In genomic region chr18:3126457-3127097, GRCh38 we compare ENCODE assay signal across 14 cellular contexts.
DNase-seq lines count a peak whose midpoint lies in the region; ATAC-seq, FAIRE-seq and TF ChIP-seq lines count a peak whose summit lies in the region.
"Had no signal": no experiment of that assay in that cellular context is flagged by ENCODE, and none has a peak within 500 bp of the region (broad histone marks: within the 10 kb centered on the region; RNA-seq: fewer than 3 reads in every experiment).

No MANE protein-coding gene starts in this region.

- H3K27ac ChIP-seq in right atrium auricular region = no peak overlapping the region
- H3K27ac ChIP-seq in foreskin keratinocyte = no peak overlapping the region

- no peaks in the 10 kb centered on the region for H3K9me3 ChIP-seq in right atrium auricular region

- ATAC-seq in left ventricle myocardium superior (peak; percentile 16), foreskin keratinocyte (peak; percentile 88)

- H3K27me3 ChIP-seq in right atrium auricular region (no peaks in the 10 kb centered on the region), bronchial epithelial cell (ENCODE audit: control insufficient read depth, insufficient read depth, low read length) (no peaks in the 10 kb centered on the region), foreskin keratinocyte (peaks cover 6% of the 10 kb centered on the region)

- H3K4me3 ChIP-seq in right atrium auricular region (no peak overlapping the region), bronchial epithelial cell (ENCODE audit: low read depth, low read length) (no peak overlapping the region)

- DNase-seq in left ventricle myocardium superior = no peak
- no peak for DNase-seq in right atrium auricular region (ENCODE audit: low spot score)
- DNase-seq in bronchial epithelial cell (ENCODE audit: low read depth) = peak; percentile 76
- DNase-seq in foreskin keratinocyte = peak; percentile 37 to 62
- DNase-seq in iPS-NIHi7 (ENCODE audit: extremely low spot score) = no peak
- no peak for DNase-seq in NCI-H2227 treated with DMSO at 0.1 percent for 48 hours (lab: John Stamatoyannopoulos, UW)
- DNase-seq in NCI-H1436 treated with DMSO at 0.1 percent for 48 hours (lab: John Stamatoyannopoulos, UW) = no peak
- DNase-seq: C1 segment of cervical spinal cord; Calu3; CD4-positive, alpha-beta T cell; DMS 273 treated with DMSO at 0.1 percent for 48 hours; HCEC 1CT; HFFc6 had no signal

- FAIRE-seq in bronchial epithelial cell (lab: Jason Lieb, UNC) = no peak
- FAIRE-seq: GM18507 had no signal

- H3K4me1 ChIP-seq in right atrium auricular region (no peaks in the 10 kb centered on the region), foreskin keratinocyte (no peaks in the 10 kb centered on the region)

- no peak for TF ChIP-seq CTCF in right atrium auricular region (IDR thresholded peaks at IDR 0.05)
- TF ChIP-seq CTCF in bronchial epithelial cell (IDR thresholded peaks at IDR 0.05; ENCODE audit: insufficient read depth, low read length, severe bottlenecking) = no peak
- TF ChIP-seq CTCF in foreskin keratinocyte (conservative IDR thresholded peaks at IDR 0.05) = no peak

- intact Hi-C loops in left ventricle myocardium superior (cut with micrococcal nuclease) = no loop called here

- H3K36me3 ChIP-seq in right atrium auricular region = peaks cover 63% of the 10 kb centered on the region
- H3K36me3 ChIP-seq in bronchial epithelial cell (ENCODE audit: control insufficient read depth, insufficient read depth, low read length) = no peaks in the 10 kb centered on the region

Comparison
In these comparisons a context has a peak if more than half of its experiments do, and no peak if none do; other contexts are left out.
1. DNase-seq: peak in bronchial epithelial cell (single experiment) and foreskin keratinocyte (2 of 2); none in left ventricle myocardium superior (single experiment), right atrium auricular region (single experiment), iPS-NIHi7 (single experiment), NCI-H2227 treated with DMSO at 0.1 percent for 48 hours (single experiment) and NCI-H1436 treated with DMSO at 0.1 percent for 48 hours (single experiment).